28 cellular contexts compared by ENCODE assay signal in genomic region chr5:5880364-5880763, GRCh38.
"Had no signal": no experiment of that assay in that cellular context is flagged by ENCODE, and none has a peak within 500 bp of the region (broad histone marks: within the 10 kb centered on the region; RNA-seq: fewer than 3 reads in every experiment).

No MANE protein-coding gene starts in this region.

- H3K27me3 ChIP-seq: ovary, suprapubic skin, testis, tibial artery, transverse colon, upper lobe of right lung, uterus had no signal

- H3K9me3 ChIP-seq: ovary, psoas muscle, spleen, suprapubic skin, testis, tibial artery, transverse colon, upper lobe of right lung, uterus had no signal

- H3K79me2 ChIP-seq: parathyroid adenoma had no signal

- H3K36me3 ChIP-seq: ovary, spleen, suprapubic skin, tibial artery, transverse colon, upper lobe of right lung, uterus had no signal

- DNase-seq: naive thymus-derived CD4-positive, alpha-beta T cell; natural killer cell; occipital lobe; ovary; posterior cingulate gyrus; psoas muscle; right cardiac atrium; spleen; stimulated activated CD4-positive, alpha-beta T cell treated with anti-CD3 and anti-CD28 coated beads, Interleukin-12 subunit alpha, Interleukin-12 subunit beta, amount 100 ng/mL, for 4 hours; stimulated activated CD4-positive, alpha-beta T cell treated with anti-CD3 and anti-CD28 coated beads, Interleukin-1b, Interleukin-23, amount 100 ng/mL, for 48 hours; stimulated activated CD4-positive, alpha-beta T cell treated with anti-CD3 and anti-CD28 coated beads, Interleukin-4, amount 100 ng/mL, for 1 hour; stimulated activated CD4-positive, alpha-beta T cell treated with anti-CD3 and anti-CD28 coated beads, Interleukin-4, amount 100 ng/mL, for 4 hours; stimulated activated CD8-positive, alpha-beta memory T cell treated with anti-CD3 and anti-CD28 coated beads, Interleukin-4, amount 100 ng/mL, for 48 hours; stimulated activated naive CD4-positive, alpha-beta T cell; stimulated activated naive CD8-positive, alpha-beta T cell treated with anti-CD3 and anti-CD28 coated beads, Interleukin-15, amount 100 ng/mL, for 72 hours; stimulated activated naive CD8-positive, alpha-beta T cell treated with anti-CD3 and anti-CD28 coated beads, Interleukin-15, Interleukin-2, amounts not matched to agents 100 U/mL and 50 U/mL, for 24 hours; substantia nigra; testis; tibial artery; transverse colon; upper lobe of right lung; uterus had no signal

- H3K4me2 ChIP-seq: smooth muscle cell had no signal

- H2AFZ ChIP-seq: parathyroid adenoma had no signal

- H3K9ac ChIP-seq: parathyroid adenoma had no signal

- H3K27ac ChIP-seq: ovary, parathyroid adenoma, psoas muscle, skin epidermis, spleen, suprapubic skin, testis, tibial artery, transverse colon, upper lobe of right lung, uterus had no signal

- H3K4me1 ChIP-seq: parathyroid adenoma, psoas muscle, spleen, suprapubic skin, testis, tibial artery, transverse colon, upper lobe of right lung, uterus had no signal

- ATAC-seq: naive thymus-derived CD4-positive, alpha-beta T cell; natural killer cell; psoas muscle; right cardiac atrium; sciatic nerve; stimulated activated memory B cell treated with anti-CD40 and anti-IgM and Interleukin-4, amounts not matched to agents 10 μg/mL and 1 μg/mL and 100 μg/mL, for 72 hours; stimulated activated naive CD8-positive, alpha-beta T cell treated with anti-CD3 and anti-CD28 coated beads, Interleukin-15, amount 100 ng/mL, for 72 hours; stimulated activated naive CD8-positive, alpha-beta T cell treated with anti-CD3 and anti-CD28 coated beads, Interleukin-15, Interleukin-2, amounts not matched to agents 100 U/mL and 50 U/mL, for 24 hours; upper lobe of right lung had no signal

- H3K4me3 ChIP-seq: ovary, psoas muscle, skin epidermis, smooth muscle cell, spleen, suprapubic skin, testis, tibial artery, transverse colon, upper lobe of right lung, uterus had no signal
